In genomic region chr3:31848921-31849320, GRCh38 we compare ENCODE assay signal across 28 cellular contexts.
DNase-seq lines count a peak whose midpoint lies in the region; ATAC-seq, FAIRE-seq and TF ChIP-seq lines count a peak whose summit lies in the region.
"Had no signal": no experiment of that assay in that cellular context is flagged by ENCODE, and none has a peak within 500 bp of the region (broad histone marks: within the 10 kb centered on the region; RNA-seq: fewer than 3 reads in every experiment).

No MANE protein-coding gene starts in this region.

- H3K27me3 ChIP-seq in SJCRH30 (no peaks in the 10 kb centered on the region), small intestine (ENCODE audit: control insufficient read depth in 2 of 2, insufficient read depth in 2 of 2, low read length in 2 of 2) (no peaks in the 10 kb centered on the region)
- H3K27me3 ChIP-seq: pancreas, right atrium auricular region, spleen, stomach, tibial nerve had no signal

- H3K36me3 ChIP-seq in SJCRH30: no peaks in the 10 kb centered on the region
- H3K36me3 ChIP-seq in small intestine (ENCODE audit: control insufficient read depth in 2 of 2, insufficient read depth in 2 of 2, low read length in 2 of 2): no peaks in the 10 kb centered on the region
- H3K36me3 ChIP-seq: pancreas, right atrium auricular region, stomach, tibial nerve had no signal

- H3K4me3 ChIP-seq in SJCRH30 (no peak overlapping the region), small intestine (ENCODE audit: low read depth in 1 of 2, low read length in 2 of 2) (no peak overlapping the region)
- H3K4me3 ChIP-seq: pancreas, right atrium auricular region, spleen, stomach, tibial nerve had no signal

- DNase-seq in NCI-H510A treated with DMSO at 0.1 percent for 48 hours (lab: John Stamatoyannopoulos, UW) (peak; percentile 5), NCI-H510A (lab: John Stamatoyannopoulos, UW) (no peak), SJCRH30 (peak in 1 of 2 experiments; percentile 5), erythroblast (lab: John Stamatoyannopoulos, UW) (peak; percentile 3 to 10), small intestine (peak; percentile 4), NCI-H446 treated with DMSO at 0.1 percent for 48 hours (lab: John Stamatoyannopoulos, UW) (no peak)
- DNase-seq in NK-92 treated with Interleukin-12 subunit alpha and Interleukin-12 subunit beta, amount 100 ng/mL, for 24 hours (lab: John Stamatoyannopoulos, UW): no peak
- DNase-seq: activated CD4-positive, alpha-beta T cell treated with anti-CD3 and anti-CD28 coated beads, Interleukin-2, amount 50 U/mL, for 1 hour; activated gamma-delta T cell; activated naive CD8-positive, alpha-beta T cell treated with anti-CD3 and anti-CD28 coated beads for 36 hours; activated T-cell treated with anti-CD3 and anti-CD28 coated beads, Interleukin-2, amount 50 U/mL, for 24 hours; aorta; CD4-positive, alpha-beta T cell; effector CD4-positive, alpha-beta T cell; mammary epithelial cell; NCI-H1092 treated with DMSO at 0.1 percent for 48 hours; NCI-H187 treated with DMSO at 0.1 percent for 48 hours; NCI-H2227 treated with DMSO at 0.1 percent for 48 hours; NCI-H774; pancreas; spleen; stimulated activated CD4-positive, alpha-beta T cell treated with anti-CD3 and anti-CD28 coated beads, Interleukin-2, amount 100 ng/mL, for 24 hours; stomach had no signal

- no peak for ATAC-seq in GM19467 (IDR thresholded peaks at IDR 0.05; ENCODE audit: unreplicated experiment)

- H3K4me1 ChIP-seq in SJCRH30 (peaks cover 8% of the 10 kb centered on the region; the same call in 1 of the 2 replicates), small intestine (ENCODE audit: control insufficient read depth in 2 of 2, insufficient read depth in 1 of 2, low read depth in 1 of 2, low read length in 1 of 2) (no peaks in the 10 kb centered on the region)
- H3K4me1 ChIP-seq: right atrium auricular region, stomach had no signal

- no peak for TF ChIP-seq POLR2A in erythroblast (IDR thresholded peaks at IDR 0.05; ENCODE audit: low read length)

- no peak for FAIRE-seq in small intestine (lab: Jason Lieb, UNC)
- FAIRE-seq: A204.1, colon, pancreas had no signal

- H3K9me3 ChIP-seq in SJCRH30 (replicated peaks) (no peaks in the 10 kb centered on the region), small intestine (ENCODE audit: control insufficient read depth, low read depth) (no peaks in the 10 kb centered on the region)
- H3K9me3 ChIP-seq: pancreas, right atrium auricular region, spleen, stomach, tibial nerve had no signal

- H3K27ac ChIP-seq in SJCRH30: 0 out of 2 replicates have a peak overlapping the region, but pooled peaks have one; percentile 14
- no peak overlapping the region for H3K27ac ChIP-seq in small intestine (ENCODE audit: low read depth in 1 of 2, low read length in 1 of 2)
- H3K27ac ChIP-seq: pancreas, right atrium auricular region, spleen, stomach, tibial nerve had no signal

Comparison
In these comparisons a context has a peak if more than half of its experiments do, and no peak if none do; other contexts are left out.
1. DNase-seq: peak in NCI-H510A treated with DMSO at 0.1 percent for 48 hours (single experiment), erythroblast (2 of 2) and small intestine (single experiment); none in NCI-H510A (single experiment), NCI-H446 treated with DMSO at 0.1 percent for 48 hours (single experiment) and NK-92 treated with Interleukin-12 subunit alpha and Interleukin-12 subunit beta, amount 100 ng/mL, for 24 hours (single experiment).